34 cellular contexts compared by ENCODE assay signal in the genomic region with DNA sequence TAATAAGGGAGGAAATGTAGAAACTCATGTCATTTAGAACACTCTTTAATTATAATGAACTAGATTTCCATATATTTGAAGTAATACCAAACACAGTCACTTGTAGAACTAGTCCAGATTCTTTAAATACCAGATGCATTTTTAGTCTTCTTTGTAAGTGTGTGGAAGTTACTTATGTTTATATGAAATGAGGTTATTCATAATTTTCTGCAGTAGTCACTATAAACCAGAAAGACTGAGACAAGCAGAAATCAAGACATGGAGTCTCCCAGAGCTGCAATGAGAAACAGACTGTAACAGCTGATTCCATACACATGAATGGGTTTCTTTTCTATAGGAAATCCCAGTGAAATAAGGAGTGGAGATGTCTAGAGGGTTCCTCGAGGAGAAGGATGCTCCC.
"Had no signal": no experiment of that assay in that cellular context is flagged by ENCODE, and none has a peak within 500 bp of the region (broad histone marks: within the 10 kb centered on the region; RNA-seq: fewer than 3 reads in every experiment).

No MANE protein-coding gene starts in this region.

- DNase-seq: MG63, MM.1S, MV-4-11, NCI-H1048, NCI-H1092, NCI-H1092 treated with DMSO at 0.1 percent for 48 hours, NCI-H1105, NCI-H1105 treated with DMSO at 0.1 percent for 48 hours, NCI-H1417, NCI-H1417 treated with DMSO at 0.1 percent for 48 hours, NCI-H1436, NCI-H1436 treated with DMSO at 0.1 percent for 48 hours, NCI-H146, NCI-H1694, NCI-H1694 treated with DMSO at 0.1 percent for 48 hours, NCI-H187, NCI-H187 treated with DMSO at 0.1 percent for 48 hours, NCI-H1930, NCI-H2029, NCI-H2029 treated with DMSO at 0.1 percent for 48 hours, NCI-H2081, NCI-H2081 treated with DMSO at 0.1 percent for 48 hours, NCI-H2107, NCI-H2171, NCI-H2171 treated with DMSO at 0.1 percent for 48 hours, NCI-H2227 treated with DMSO at 0.1 percent for 48 hours, NCI-H226, NCI-H345, NCI-H446 treated with DMSO at 0.1 percent for 48 hours, NCI-H510A, NCI-H510A treated with DMSO at 0.1 percent for 48 hours, NCI-H524, NCI-H524 treated with DMSO at 0.1 percent for 48 hours, NCI-H526 had no signal

- H3K4me3 ChIP-seq: MG63 had no signal

- H3K9me3 ChIP-seq: MG63 had no signal

- H3K36me3 ChIP-seq: MG63 had no signal

- H3K27me3 ChIP-seq: MG63 had no signal
